In genomic region chr6:52663935-52664184, GRCh38 we compare ENCODE assay signal across 7 cellular contexts. TPM values are rescaled to one million over a fixed set of nuclear protein-coding genes. Genes with fewer than 3 reads are reported as not detected.
DNase-seq lines count a peak whose midpoint lies in the region; ATAC-seq and TF ChIP-seq lines count a peak whose summit lies in the region.

No MANE protein-coding gene starts in this region.

- H3K4me3 ChIP-seq in HUES48 (ENCODE audit: low read depth, low read length) (peak overlapping the region; percentile 76), brain microvascular endothelial cell (ENCODE audit: low read depth, low read length) (peak overlapping the region; percentile 73), lung (peak overlapping the region; percentile 62), transverse colon (peak overlapping the region; percentile 55 to 85 (median 77))

- DNase-seq in brain microvascular endothelial cell = no peak
- DNase-seq in lung (ENCODE audit: low spot score) = no peak
- no peak for DNase-seq in transverse colon
- DNase-seq in NCI-H524 treated with DMSO at 0.1 percent for 48 hours (lab: John Stamatoyannopoulos, UW) = no peak
- DNase-seq in substantia nigra (lab: John Stamatoyannopoulos, UW) = no peak
- no peak for DNase-seq in SHP77 (lab: John Stamatoyannopoulos, UW)

- no peak overlapping the region for H3K27ac ChIP-seq in HUES48 (ENCODE audit: low read depth, low read length)
- H3K27ac ChIP-seq in brain microvascular endothelial cell = peak overlapping the region; percentile 26
- H3K27ac ChIP-seq in lung (ENCODE audit: low read depth in 1 of 2, low read length in 1 of 2) = peak overlapping the region; percentile 62 to 73
- H3K27ac ChIP-seq in transverse colon = peak overlapping the region; percentile 83 to 90 (median 85)
- no peak overlapping the region for H3K27ac ChIP-seq in substantia nigra (ENCODE audit: low read depth, low read length, poor library complexity, severe bottlenecking)

- H3K9ac ChIP-seq in HUES48 (ENCODE audit: low read depth, low read length) = peak overlapping the region; percentile 29; the same call in 1 of the 2 replicates

- peaks cover 12% of the 10 kb centered on the region for H3K36me3 ChIP-seq in HUES48 (ENCODE audit: control insufficient read depth, insufficient read depth, low read length)
- no peaks in the 10 kb centered on the region for H3K36me3 ChIP-seq in brain microvascular endothelial cell (replicated peaks)
- H3K36me3 ChIP-seq in lung (ENCODE audit: control insufficient read depth in 2 of 2, insufficient read depth in 2 of 2, low read length in 2 of 2) = no peaks in the 10 kb centered on the region
- H3K36me3 ChIP-seq in transverse colon = no peaks in the 10 kb centered on the region

- TF ChIP-seq EP300 in transverse colon (IDR thresholded peaks at IDR 0.05; ENCODE audit: low read depth) = no peak

- no peak for TF ChIP-seq POLR2A in transverse colon (IDR thresholded peaks at IDR 0.05)

- H3K9me3 ChIP-seq in HUES48 (ENCODE audit: control insufficient read depth, insufficient read depth, low read length) (no peaks in the 10 kb centered on the region), lung (ENCODE audit: control insufficient read depth in 2 of 2, insufficient read depth in 1 of 2, low read length in 1 of 2) (no peaks in the 10 kb centered on the region), transverse colon (no peaks in the 10 kb centered on the region)

- ATAC-seq in lung (ENCODE audit: insufficient read depth, low FRiP score) = no peak

- peaks cover 15% of the 10 kb centered on the region for H3K4me1 ChIP-seq in HUES48 (ENCODE audit: control insufficient read depth, insufficient read depth, low read length)
- peaks cover 0 to 6% of the 10 kb centered on the region in 2 donors for H3K4me1 ChIP-seq in lung (ENCODE audit: control insufficient read depth in 2 of 2, insufficient read depth in 2 of 2, low read length in 2 of 2)
- H3K4me1 ChIP-seq in transverse colon = peaks cover 0 to 24% (median 18%) of the 10 kb centered on the region in 4 donors

- in situ Hi-C loops in brain microvascular endothelial cell (cut with HindIII; ENCODE audit: low pct_ligation_motif_present, low sequenced_read_pairs) (loop anchor here (25.0 kb wide), 2 partner anchors 252 to 377 kb away; partner anchors contain the start of genes EFHC1 and MCM3), transverse colon (cut with MboI; ENCODE audit: low pct_ligation_motif_present in 1 of 4, low pct_unique_long_range_greater_than_20kb in 1 of 4, low sequenced_read_pairs in 3 of 4) (loop anchor here (5.0 to 25.0 kb wide), 4 partner anchors 67 to 402 kb away; partner anchors contain the start of gene MCM3 (in 2 of the 4))

- intact Hi-C loops in transverse colon (cut with DNase I; ENCODE audit: low total_unique reads) = loop anchor here (5.0 to 10.0 kb wide), 3 partner anchors 87 to 247 kb away; partner anchors contain the start of gene TRAM2

- 0% methylated on average over 11 of the region's 11 CpGs for WGBS in lung, 2 donors
- WGBS in transverse colon (ENCODE audit: low coverage in 1 of 2), 2 donors = 0% methylated on average over 5 to 11 of the region's 11 CpGs

- TF ChIP-seq CTCF in brain microvascular endothelial cell (IDR thresholded peaks at IDR 0.05; ENCODE audit: low read depth, low read length, missing control alignments) (no peak), lung (IDR thresholded peaks at IDR 0.05; ENCODE audit: control extremely low read depth, extremely low read depth) (no peak), transverse colon (IDR thresholded peaks at IDR 0.05) (peak in 1 of 5 experiments; percentile 30)

- H3K27me3 ChIP-seq in HUES48 (ENCODE audit: control insufficient read depth, insufficient read depth, low read length) = peaks cover 11% of the 10 kb centered on the region
- no peaks in the 10 kb centered on the region for H3K27me3 ChIP-seq in brain microvascular endothelial cell (replicated peaks)
- H3K27me3 ChIP-seq in lung (ENCODE audit: control insufficient read depth, insufficient read depth) = no peaks in the 10 kb centered on the region
- H3K27me3 ChIP-seq in transverse colon = no peaks in the 10 kb centered on the region

RNA-seq across cellular contexts. Expression of gene TMEM14A, which starts 7.1 kb away (rescaled TPM):
- total RNA-seq in lung (10 to 100 TPM; 18.4 to 18.5 TPM), transverse colon (10 to 100 TPM in 3 of 4 donors, not detected in 1; 12.5 to 35.8 (median 19.4) TPM)
- 10 to 100 TPM; 14.0 to 16.7 TPM for polyA plus RNA-seq in lung

Comparison
In these comparisons a context has a peak if more than half of its experiments do, and no peak if none do; other contexts are left out.
1. H3K27ac ChIP-seq: peak in brain microvascular endothelial cell (single experiment), lung (2 of 2) and transverse colon (4 of 4); none in HUES48 (single experiment) and substantia nigra (single experiment).
2. Peak in every context shown above with its lines, with median percentiles within 50 percentile points of each other: H3K4me3 ChIP-seq.